Comparison of ENCODE assay signal across 8 cellular contexts in the genomic region with DNA sequence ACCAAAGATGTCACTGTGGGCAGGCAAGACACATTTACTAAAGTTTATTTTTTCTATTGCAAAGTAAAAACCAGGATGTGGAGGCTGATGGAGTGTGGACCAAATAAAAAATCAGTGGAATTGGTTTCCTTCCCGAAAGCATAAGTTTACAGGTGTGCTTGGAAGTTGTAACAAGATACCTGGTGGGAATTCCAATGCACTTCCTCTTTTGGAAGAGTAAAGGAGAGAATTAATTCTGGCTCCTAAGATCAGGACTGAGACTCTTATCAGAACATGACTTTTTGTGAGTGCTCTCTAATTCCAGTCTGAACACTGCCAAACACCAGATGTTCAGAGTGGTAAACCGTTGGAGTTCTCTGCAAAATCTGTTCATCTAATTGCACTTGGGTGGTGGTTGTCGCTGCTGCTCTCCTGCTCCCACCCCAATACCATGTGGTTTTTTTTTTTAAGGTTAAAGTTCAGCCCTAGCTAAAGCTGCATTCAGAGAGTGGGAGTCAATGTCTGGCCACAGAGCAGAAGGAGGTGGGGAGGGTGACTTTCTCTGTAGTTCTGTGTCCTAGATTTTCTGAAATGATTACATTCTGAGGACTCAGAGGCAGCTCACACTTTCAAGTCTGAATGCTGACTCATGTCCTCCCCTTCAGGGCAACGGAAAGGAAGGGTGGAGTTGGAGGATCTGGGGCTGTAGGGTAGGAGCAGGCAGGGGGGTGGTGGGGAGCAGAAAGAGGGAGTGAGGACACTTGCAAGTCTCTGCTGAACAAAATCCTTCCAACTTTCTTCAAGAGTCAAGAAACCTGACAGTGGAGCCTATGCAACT.
DNase-seq lines count a peak whose midpoint lies in the region; ATAC-seq and TF ChIP-seq lines count a peak whose summit lies in the region.

No MANE protein-coding gene starts in this region.

- no peaks in the 10 kb centered on the region for H3K27me3 ChIP-seq in ACC112 (ENCODE audit: insufficient read depth, low read length)

- H3K4me3 ChIP-seq in ACC112 (ENCODE audit: low read depth, low read length): no peak overlapping the region

- no peak for TF ChIP-seq CTCF in progenitor cell of endocrine pancreas (IDR thresholded peaks at IDR 0.05; ENCODE audit: unreplicated experiment)

- peak overlapping the region; percentile 3; the same call in 1 of the 2 replicates for H3K27ac ChIP-seq in ACC112 (ENCODE audit: low read depth, low read length)

- peaks cover 24% of the 10 kb centered on the region for H3K4me1 ChIP-seq in ACC112 (ENCODE audit: control insufficient read depth, insufficient read depth, low read length, unreplicated experiment)

- peaks cover 68% of the 10 kb centered on the region for H3K4me1 Mint-ChIP-seq in T-helper 1 cell treated with Interleukin-12 subunit alpha and Interleukin-12 subunit beta and Interleukin-4 antibody, amounts not matched to agents 30 μg/mL and 1 μg/mL, for 36 hours (ENCODE audit: low read depth)
- H3K4me1 Mint-ChIP-seq in progenitor cell of endocrine pancreas (ENCODE audit: low read depth): peaks cover 18% of the 10 kb centered on the region

- ATAC-seq in GM18520 (IDR thresholded peaks at IDR 0.05; ENCODE audit: unreplicated experiment) (peak; percentile 39), HG03520 (IDR thresholded peaks at IDR 0.05; ENCODE audit: unreplicated experiment) (peak; percentile 76), GM18868 (IDR thresholded peaks at IDR 0.05; ENCODE audit: unreplicated experiment) (no peak), HG02970 (IDR thresholded peaks at IDR 0.05; ENCODE audit: low FRiP score, unreplicated experiment) (no peak)

- peak; percentile 50 for DNase-seq in dermis blood vessel endothelial cell
- no peak for DNase-seq in progenitor cell of endocrine pancreas (ENCODE audit: low spot score, unreplicated experiment)

- no peaks in the 10 kb centered on the region for H3K36me3 ChIP-seq in ACC112 (ENCODE audit: insufficient read depth, low read length)

- peak overlapping the region; percentile 49 for H2AFZ ChIP-seq in ACC112 (ENCODE audit: low read length, unreplicated experiment)

- H3K27ac Mint-ChIP-seq in T-helper 1 cell treated with Interleukin-12 subunit alpha and Interleukin-12 subunit beta and Interleukin-4 antibody, amounts not matched to agents 30 μg/mL and 1 μg/mL, for 36 hours: peak overlapping the region; percentile 82
- H3K27ac Mint-ChIP-seq in progenitor cell of endocrine pancreas: peak overlapping the region; percentile 47

- H3K36me3 Mint-ChIP-seq in T-helper 1 cell treated with Interleukin-12 subunit alpha and Interleukin-12 subunit beta and Interleukin-4 antibody, amounts not matched to agents 30 μg/mL and 1 μg/mL, for 36 hours (ENCODE audit: low read depth): peaks cover 14% of the 10 kb centered on the region
- H3K36me3 Mint-ChIP-seq in progenitor cell of endocrine pancreas (ENCODE audit: insufficient read depth): no peaks in the 10 kb centered on the region

- peaks cover 6% of the 10 kb centered on the region for H3K9me3 Mint-ChIP-seq in T-helper 1 cell treated with Interleukin-12 subunit alpha and Interleukin-12 subunit beta and Interleukin-4 antibody, amounts not matched to agents 30 μg/mL and 1 μg/mL, for 36 hours
- H3K9me3 Mint-ChIP-seq in progenitor cell of endocrine pancreas (ENCODE audit: low read depth): no peaks in the 10 kb centered on the region

- H3K4me3 Mint-ChIP-seq in T-helper 1 cell treated with Interleukin-12 subunit alpha and Interleukin-12 subunit beta and Interleukin-4 antibody, amounts not matched to agents 30 μg/mL and 1 μg/mL, for 36 hours: peak overlapping the region; percentile 63
- H3K4me3 Mint-ChIP-seq in progenitor cell of endocrine pancreas (ENCODE audit: low read depth): no peak overlapping the region

- H3K27me3 Mint-ChIP-seq in T-helper 1 cell treated with Interleukin-12 subunit alpha and Interleukin-12 subunit beta and Interleukin-4 antibody, amounts not matched to agents 30 μg/mL and 1 μg/mL, for 36 hours (ENCODE audit: low read depth): no peaks in the 10 kb centered on the region
- peaks cover 10% of the 10 kb centered on the region for H3K27me3 Mint-ChIP-seq in progenitor cell of endocrine pancreas

- no peaks in the 10 kb centered on the region for H3K79me2 ChIP-seq in ACC112 (ENCODE audit: control insufficient read depth, insufficient read depth, low read length, unreplicated experiment)

Comparison
In these comparisons a context has a peak if more than half of its experiments do, and no peak if none do; other contexts are left out.
1. ATAC-seq: peak in GM18520 (single experiment) and HG03520 (single experiment); none in GM18868 (single experiment) and HG02970 (single experiment).